ENCODE assay signal across 2 cellular contexts in the genomic region with DNA sequence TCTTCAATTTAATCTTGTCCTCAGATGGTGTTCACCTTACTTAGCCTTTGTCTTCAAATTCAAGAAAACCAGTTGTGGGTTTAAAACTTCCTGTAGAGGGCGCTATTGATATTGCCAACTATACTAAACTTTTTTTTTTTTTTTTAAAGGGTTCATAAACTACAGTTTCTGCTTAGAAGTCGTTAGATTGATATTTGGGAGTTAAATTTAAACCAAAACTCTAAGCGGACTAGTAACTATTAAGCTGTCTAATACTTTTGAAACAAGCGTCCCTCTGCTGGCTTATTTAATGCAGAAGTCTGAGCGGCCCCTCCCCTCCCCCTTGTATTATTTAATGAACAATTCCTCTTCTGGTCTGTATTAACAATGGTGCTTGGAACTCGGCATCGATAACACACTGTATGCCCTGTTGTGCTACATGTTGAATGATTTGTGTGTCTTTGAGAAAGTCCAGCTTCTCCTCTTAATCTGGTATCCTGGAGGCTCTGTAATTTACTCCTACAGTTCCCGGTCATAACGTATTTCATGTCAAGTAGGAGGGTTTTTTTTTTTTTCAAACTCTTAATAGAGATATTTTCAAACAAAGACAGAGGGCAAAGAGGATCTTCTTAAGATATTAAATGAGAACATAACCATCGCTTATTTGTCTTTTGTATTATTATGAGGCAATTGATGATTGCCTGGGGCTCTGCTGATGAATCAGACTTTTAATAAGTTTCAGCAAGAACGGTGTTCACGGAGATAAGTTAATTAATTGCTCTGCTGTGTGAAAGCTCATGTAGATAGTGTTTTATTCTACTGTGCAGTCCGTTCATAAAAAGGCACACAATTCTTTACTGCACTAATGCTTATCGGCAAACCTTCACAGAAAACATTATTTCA.
TF ChIP-seq lines count a peak whose summit lies in the region.

No MANE protein-coding gene starts in this region.

TF ChIP-seq in GM23338, 12 proteins besides CTCF, POLR2A, EP300 and RAD21 (continues in another document):
- TF ChIP-seq EZH2 (IDR thresholded peaks at IDR 0.05; ENCODE audit: low read depth, unreplicated experiment): no peak
- TF ChIP-seq JUNB (IDR thresholded peaks at IDR 0.05; ENCODE audit: unreplicated experiment): no peak
- no peak for TF ChIP-seq CREB1 (CRISPR knock-in tag; IDR thresholded peaks at IDR 0.05; ENCODE audit: low read depth)
- TF ChIP-seq ZNF331 (CRISPR knock-in tag; IDR thresholded peaks at IDR 0.05; ENCODE audit: low read depth): no peak
- TF ChIP-seq, protein P1, sequence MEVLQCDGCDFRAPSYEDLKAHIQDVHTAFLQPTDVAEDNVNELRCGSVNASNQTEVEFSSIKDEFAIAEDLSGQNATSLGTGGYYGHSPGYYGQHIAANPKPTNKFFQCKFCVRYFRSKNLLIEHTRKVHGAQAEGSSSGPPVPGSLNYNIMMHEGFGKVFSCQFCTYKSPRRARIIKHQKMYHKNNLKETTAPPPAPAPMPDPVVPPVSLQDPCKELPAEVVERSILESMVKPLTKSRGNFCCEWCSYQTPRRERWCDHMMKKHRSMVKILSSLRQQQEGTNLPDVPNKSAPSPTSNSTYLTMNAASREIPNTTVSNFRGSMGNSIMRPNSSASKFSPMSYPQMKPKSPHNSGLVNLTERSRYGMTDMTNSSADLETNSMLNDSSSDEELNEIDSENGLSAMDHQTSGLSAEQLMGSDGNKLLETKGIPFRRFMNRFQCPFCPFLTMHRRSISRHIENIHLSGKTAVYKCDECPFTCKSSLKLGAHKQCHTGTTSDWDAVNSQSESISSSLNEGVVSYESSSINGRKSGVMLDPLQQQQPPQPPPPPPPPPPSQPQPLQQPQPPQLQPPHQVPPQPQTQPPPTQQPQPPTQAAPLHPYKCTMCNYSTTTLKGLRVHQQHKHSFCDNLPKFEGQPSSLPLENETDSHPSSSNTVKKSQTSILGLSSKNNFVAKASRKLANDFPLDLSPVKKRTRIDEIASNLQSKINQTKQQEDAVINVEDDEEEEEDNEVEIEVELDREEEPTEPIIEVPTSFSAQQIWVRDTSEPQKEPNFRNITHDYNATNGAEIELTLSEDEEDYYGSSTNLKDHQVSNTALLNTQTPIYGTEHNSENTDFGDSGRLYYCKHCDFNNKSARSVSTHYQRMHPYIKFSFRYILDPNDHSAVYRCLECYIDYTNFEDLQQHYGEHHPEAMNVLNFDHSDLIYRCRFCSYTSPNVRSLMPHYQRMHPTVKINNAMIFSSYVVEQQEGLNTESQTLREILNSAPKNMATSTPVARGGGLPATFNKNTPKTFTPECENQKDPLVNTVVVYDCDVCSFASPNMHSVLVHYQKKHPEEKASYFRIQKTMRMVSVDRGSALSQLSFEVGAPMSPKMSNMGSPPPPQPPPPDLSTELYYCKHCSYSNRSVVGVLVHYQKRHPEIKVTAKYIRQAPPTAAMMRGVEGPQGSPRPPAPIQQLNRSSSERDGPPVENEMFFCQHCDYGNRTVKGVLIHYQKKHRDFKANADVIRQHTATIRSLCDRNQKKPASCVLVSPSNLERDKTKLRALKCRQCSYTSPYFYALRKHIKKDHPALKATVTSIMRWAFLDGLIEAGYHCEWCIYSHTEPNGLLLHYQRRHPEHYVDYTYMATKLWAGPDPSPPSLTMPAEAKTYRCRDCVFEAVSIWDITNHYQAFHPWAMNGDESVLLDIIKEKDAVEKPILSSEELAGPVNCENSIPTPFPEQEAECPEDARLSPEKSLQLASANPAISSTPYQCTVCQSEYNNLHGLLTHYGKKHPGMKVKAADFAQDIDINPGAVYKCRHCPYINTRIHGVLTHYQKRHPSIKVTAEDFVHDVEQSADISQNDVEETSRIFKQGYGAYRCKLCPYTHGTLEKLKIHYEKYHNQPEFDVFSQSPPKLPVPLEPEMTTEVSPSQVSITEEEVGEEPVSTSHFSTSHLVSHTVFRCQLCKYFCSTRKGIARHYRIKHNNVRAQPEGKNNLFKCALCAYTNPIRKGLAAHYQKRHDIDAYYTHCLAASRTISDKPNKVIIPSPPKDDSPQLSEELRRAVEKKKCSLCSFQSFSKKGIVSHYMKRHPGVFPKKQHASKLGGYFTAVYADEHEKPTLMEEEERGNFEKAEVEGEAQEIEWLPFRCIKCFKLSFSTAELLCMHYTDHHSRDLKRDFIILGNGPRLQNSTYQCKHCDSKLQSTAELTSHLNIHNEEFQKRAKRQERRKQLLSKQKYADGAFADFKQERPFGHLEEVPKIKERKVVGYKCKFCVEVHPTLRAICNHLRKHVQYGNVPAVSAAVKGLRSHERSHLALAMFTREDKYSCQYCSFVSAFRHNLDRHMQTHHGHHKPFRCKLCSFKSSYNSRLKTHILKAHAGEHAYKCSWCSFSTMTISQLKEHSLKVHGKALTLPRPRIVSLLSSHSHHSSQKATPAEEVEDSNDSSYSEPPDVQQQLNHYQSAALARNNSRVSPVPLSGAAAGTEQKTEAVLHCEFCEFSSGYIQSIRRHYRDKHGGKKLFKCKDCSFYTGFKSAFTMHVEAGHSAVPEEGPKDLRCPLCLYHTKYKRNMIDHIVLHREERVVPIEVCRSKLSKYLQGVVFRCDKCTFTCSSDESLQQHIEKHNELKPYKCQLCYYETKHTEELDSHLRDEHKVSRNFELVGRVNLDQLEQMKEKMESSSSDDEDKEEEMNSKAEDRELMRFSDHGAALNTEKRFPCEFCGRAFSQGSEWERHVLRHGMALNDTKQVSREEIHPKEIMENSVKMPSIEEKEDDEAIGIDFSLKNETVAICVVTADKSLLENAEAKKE (CRISPR knock-in tag; IDR thresholded peaks at IDR 0.05): no peak
- TF ChIP-seq, protein P2, sequence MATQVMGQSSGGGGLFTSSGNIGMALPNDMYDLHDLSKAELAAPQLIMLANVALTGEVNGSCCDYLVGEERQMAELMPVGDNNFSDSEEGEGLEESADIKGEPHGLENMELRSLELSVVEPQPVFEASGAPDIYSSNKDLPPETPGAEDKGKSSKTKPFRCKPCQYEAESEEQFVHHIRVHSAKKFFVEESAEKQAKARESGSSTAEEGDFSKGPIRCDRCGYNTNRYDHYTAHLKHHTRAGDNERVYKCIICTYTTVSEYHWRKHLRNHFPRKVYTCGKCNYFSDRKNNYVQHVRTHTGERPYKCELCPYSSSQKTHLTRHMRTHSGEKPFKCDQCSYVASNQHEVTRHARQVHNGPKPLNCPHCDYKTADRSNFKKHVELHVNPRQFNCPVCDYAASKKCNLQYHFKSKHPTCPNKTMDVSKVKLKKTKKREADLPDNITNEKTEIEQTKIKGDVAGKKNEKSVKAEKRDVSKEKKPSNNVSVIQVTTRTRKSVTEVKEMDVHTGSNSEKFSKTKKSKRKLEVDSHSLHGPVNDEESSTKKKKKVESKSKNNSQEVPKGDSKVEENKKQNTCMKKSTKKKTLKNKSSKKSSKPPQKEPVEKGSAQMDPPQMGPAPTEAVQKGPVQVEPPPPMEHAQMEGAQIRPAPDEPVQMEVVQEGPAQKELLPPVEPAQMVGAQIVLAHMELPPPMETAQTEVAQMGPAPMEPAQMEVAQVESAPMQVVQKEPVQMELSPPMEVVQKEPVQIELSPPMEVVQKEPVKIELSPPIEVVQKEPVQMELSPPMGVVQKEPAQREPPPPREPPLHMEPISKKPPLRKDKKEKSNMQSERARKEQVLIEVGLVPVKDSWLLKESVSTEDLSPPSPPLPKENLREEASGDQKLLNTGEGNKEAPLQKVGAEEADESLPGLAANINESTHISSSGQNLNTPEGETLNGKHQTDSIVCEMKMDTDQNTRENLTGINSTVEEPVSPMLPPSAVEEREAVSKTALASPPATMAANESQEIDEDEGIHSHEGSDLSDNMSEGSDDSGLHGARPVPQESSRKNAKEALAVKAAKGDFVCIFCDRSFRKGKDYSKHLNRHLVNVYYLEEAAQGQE (IDR thresholded peaks at IDR 0.05; ENCODE audit: unreplicated experiment): no peak
- TF ChIP-seq NANOG (IDR thresholded peaks at IDR 0.05; ENCODE audit: borderline replicate concordance): no peak

TF ChIP-seq in GM12878, 131 proteins besides CTCF, POLR2A, EP300 and RAD21:
- TF ChIP-seq RAD51 (IDR thresholded peaks at IDR 0.05) (peak; percentile 17; the same call in 1 of the 2 replicates), ESRRA (IDR thresholded peaks at IDR 0.05; ENCODE audit: low read length) (no peak), SREBF2 (IDR thresholded peaks at IDR 0.05; ENCODE audit: low read length) (no peak), NFIC (IDR thresholded peaks at IDR 0.05; ENCODE audit: low read depth, low read length) (peak; percentile 15; the same call in 1 of the 2 replicates), SMC3 (IDR thresholded peaks at IDR 0.05; ENCODE audit: borderline replicate concordance, low read length) (peak; percentile 72; the same call in 1 of the 2 replicates), POU2F2 (IDR thresholded peaks at IDR 0.05; ENCODE audit: borderline replicate concordance, low read depth, low read length) (no peak), MEF2A (IDR thresholded peaks at IDR 0.05; ENCODE audit: insufficient read depth, low read depth, low read length) (0 out of 2 replicates have a peak, but pooled peaks have one; percentile 32), ZNF384 (IDR thresholded peaks at IDR 0.05; ENCODE audit: borderline replicate concordance, low read depth, low read length) (peak; percentile 98), NFYA (IDR thresholded peaks at IDR 0.05; ENCODE audit: borderline replicate concordance, low read depth, low read length) (no peak), EED (IDR thresholded peaks at IDR 0.05; ENCODE audit: low read depth) (no peak), RUNX3 (IDR thresholded peaks at IDR 0.05; ENCODE audit: low read length) (peak; percentile 61; the same call in 1 of the 2 replicates), FOXM1 (IDR thresholded peaks at IDR 0.05; ENCODE audit: low read depth, low read length) (0 out of 2 replicates have a peak, but pooled peaks have one; percentile 22), BMI1 (IDR thresholded peaks at IDR 0.05; ENCODE audit: borderline replicate concordance) (no peak)
- TF ChIP-seq, protein P3, sequence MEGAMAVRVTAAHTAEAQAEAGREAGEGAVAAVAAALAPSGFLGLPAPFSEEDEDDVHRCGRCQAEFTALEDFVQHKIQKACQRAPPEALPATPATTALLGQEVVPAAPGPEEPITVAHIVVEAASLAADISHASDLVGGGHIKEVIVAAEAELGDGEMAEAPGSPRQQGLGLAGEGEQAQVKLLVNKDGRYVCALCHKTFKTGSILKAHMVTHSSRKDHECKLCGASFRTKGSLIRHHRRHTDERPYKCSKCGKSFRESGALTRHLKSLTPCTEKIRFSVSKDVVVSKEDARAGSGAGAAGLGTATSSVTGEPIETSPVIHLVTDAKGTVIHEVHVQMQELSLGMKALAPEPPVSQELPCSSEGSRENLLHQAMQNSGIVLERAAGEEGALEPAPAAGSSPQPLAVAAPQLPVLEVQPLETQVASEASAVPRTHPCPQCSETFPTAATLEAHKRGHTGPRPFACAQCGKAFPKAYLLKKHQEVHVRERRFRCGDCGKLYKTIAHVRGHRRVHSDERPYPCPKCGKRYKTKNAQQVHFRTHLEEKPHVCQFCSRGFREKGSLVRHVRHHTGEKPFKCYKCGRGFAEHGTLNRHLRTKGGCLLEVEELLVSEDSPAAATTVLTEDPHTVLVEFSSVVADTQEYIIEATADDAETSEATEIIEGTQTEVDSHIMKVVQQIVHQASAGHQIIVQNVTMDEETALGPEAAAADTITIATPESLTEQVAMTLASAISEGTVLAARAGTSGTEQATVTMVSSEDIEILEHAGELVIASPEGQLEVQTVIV (IDR thresholded peaks at IDR 0.05; ENCODE audit: borderline replicate concordance, partially characterized antibody): no peak
TF ChIP-seq in GM12878: peak in this region for 7.
